Comparison of ENCODE assay signal across 17 cellular contexts in the genomic region with DNA sequence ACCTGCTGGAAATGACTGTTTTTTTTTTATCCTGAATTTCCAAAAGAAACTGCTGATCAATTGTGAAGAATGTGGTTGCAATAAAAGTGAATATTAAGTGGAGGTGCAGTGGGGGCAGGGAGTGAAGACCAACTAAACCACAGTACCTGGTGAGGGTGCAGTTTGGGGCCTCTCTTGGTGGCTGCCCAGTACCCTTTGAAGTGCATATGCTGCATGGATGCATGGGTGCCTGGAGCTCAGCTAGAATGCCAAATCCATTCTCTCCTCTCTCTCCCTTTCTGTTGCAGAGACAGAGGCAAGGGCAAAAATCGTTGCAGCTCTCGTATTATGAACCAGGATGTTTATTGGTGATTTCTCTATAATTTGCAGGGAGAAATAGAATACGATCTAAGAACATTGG.
"Had no signal": no experiment of that assay in that cellular context is flagged by ENCODE, and none has a peak within 500 bp of the region (broad histone marks: within the 10 kb centered on the region; RNA-seq: fewer than 3 reads in every experiment).

No MANE protein-coding gene starts in this region.

- H3K27me3 ChIP-seq: esophagus muscularis mucosa, foreskin keratinocyte, heart left ventricle, hepatocyte, left lung had no signal

- DNase-seq: dermis blood vessel endothelial cell; dorsolateral prefrontal cortex; effector CD4-positive, alpha-beta T cell; effector memory CD4-positive, alpha-beta T cell; foreskin keratinocyte; heart left ventricle; hypothalamus; left cardiac atrium; left lung; left ventricle myocardium superior; lower lobe of right lung; mesendoderm; midbrain had no signal

- H3K27ac ChIP-seq: coronary artery, dorsolateral prefrontal cortex, esophagus muscularis mucosa, foreskin keratinocyte, gastroesophageal sphincter, heart left ventricle, hepatocyte, left lung, lower lobe of right lung had no signal

- H3K4me2 ChIP-seq: hepatocyte had no signal

- H3K79me2 ChIP-seq: hepatocyte had no signal

- H3K36me3 ChIP-seq: esophagus muscularis mucosa, gastroesophageal sphincter, heart left ventricle, left lung, lower lobe of right lung had no signal

- H2AFZ ChIP-seq: hepatocyte had no signal

- ATAC-seq: foreskin keratinocyte, gastroesophageal sphincter, heart left ventricle, left cardiac atrium, left lung, left ventricle myocardium superior, lower lobe of right lung had no signal

- H3K4me3 ChIP-seq: coronary artery, dorsolateral prefrontal cortex, esophagus muscularis mucosa, gastroesophageal sphincter, heart left ventricle, hepatocyte, left lung, lower lobe of right lung had no signal

- H3K4me1 ChIP-seq: esophagus muscularis mucosa, foreskin keratinocyte, gastroesophageal sphincter, heart left ventricle, left lung, lower lobe of right lung had no signal

- H3K9me3 ChIP-seq: esophagus muscularis mucosa, gastroesophageal sphincter, left lung, lower lobe of right lung had no signal
